ENCODE assay signal across 19 cellular contexts in the genomic region with DNA sequence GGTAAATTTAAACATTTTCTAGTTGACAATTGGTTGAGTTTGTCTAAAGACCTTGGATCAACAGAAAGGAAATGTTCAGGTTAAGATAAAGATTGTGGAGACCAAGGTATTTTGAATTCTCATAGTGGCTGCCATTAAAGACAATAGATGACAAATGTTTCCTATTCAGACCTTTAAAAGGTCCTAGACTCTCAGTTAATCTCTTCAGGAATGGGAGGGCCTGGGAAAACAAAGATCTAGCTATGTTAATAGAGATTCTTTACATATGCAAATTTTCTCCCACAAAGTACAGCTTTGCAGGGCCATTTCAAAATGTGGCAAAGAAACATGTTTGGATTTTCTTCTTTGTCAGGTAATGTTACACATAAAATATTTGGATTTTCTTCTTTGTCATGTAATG.
DNase-seq lines count a peak whose midpoint lies in the region; ATAC-seq, FAIRE-seq and TF ChIP-seq lines count a peak whose summit lies in the region.
"Had no signal": no experiment of that assay in that cellular context is flagged by ENCODE, and none has a peak within 500 bp of the region (broad histone marks: within the 10 kb centered on the region; RNA-seq: fewer than 3 reads in every experiment).

No MANE protein-coding gene starts in this region.

- H4K91ac ChIP-seq in H1 (replicated peaks; ENCODE audit: insufficient read length, low read length): no peak overlapping the region

- H3K27ac ChIP-seq in GM23338 (ENCODE audit: low read depth) (peak overlapping the region; percentile 97), HUES64 (ENCODE audit: low read depth, low read length) (peak overlapping the region; percentile 98; the same call in 1 of the 2 replicates), H1 (ENCODE audit: low read depth, low read length) (no peak overlapping the region), iPS DF 6.9 (ENCODE audit: low read length) (no peak overlapping the region), transverse colon (no peak overlapping the region)
- H3K27ac ChIP-seq: 22Rv1, BLaER1 had no signal

- CTCF ChIA-PET in H1 (lab: Charles Lee; ENCODE audit: partially characterized antibody): no interaction called here

- H3K9me3 Mint-ChIP-seq in GM23338: peaks cover 34% of the 10 kb centered on the region
- peaks cover 12% of the 10 kb centered on the region for H3K9me3 Mint-ChIP-seq in chondrocyte (ENCODE audit: low read depth)

- no peaks in the 10 kb centered on the region for H3K23me2 ChIP-seq in H1 (ENCODE audit: low read depth, low read length)

- no peak overlapping the region for H3K4me3 Mint-ChIP-seq in GM23338
- H3K4me3 Mint-ChIP-seq in chondrocyte (ENCODE audit: unreplicated experiment): no peak overlapping the region
- H3K4me3 Mint-ChIP-seq: CD8-positive, alpha-beta memory T cell had no signal

- H3K4me1 ChIP-seq in GM23338 (ENCODE audit: insufficient read depth): 0 out of 2 replicates have a peak, but pooled peaks cover 10% of the 10 kb centered on the region
- H3K4me1 ChIP-seq in HUES64 (ENCODE audit: insufficient read depth, low read length): peaks cover 12% of the 10 kb centered on the region; the same call in 1 of the 2 replicates
- H3K4me1 ChIP-seq in H1 (replicated peaks in 1 of 4; ENCODE audit: control insufficient read depth in 3 of 4, insufficient read depth in 4 of 4, low read length in 3 of 4): peaks cover 0 to 4% (median 2%) of the 10 kb centered on the region in 4 experiments; a peak in 2 of 7 replicates
- H3K4me1 ChIP-seq in iPS DF 6.9 (ENCODE audit: control insufficient read depth, insufficient read depth, low read length): no peaks in the 10 kb centered on the region
- H3K4me1 ChIP-seq in transverse colon: no peaks in the 10 kb centered on the region
- H3K4me1 ChIP-seq: BLaER1, Caco-2 had no signal

- TF ChIP-seq RAD21 in H1 (IDR thresholded peaks at IDR 0.05 in 1 of 2, conservative IDR thresholded peaks at IDR 0.05 in 1 of 2; ENCODE audit: low read depth in 2 of 2, low read length in 2 of 2): no peak

- FAIRE-seq in H1 (lab: Jason Lieb, UNC): no peak
- FAIRE-seq: GM19239, HTR-8/SVneo had no signal

- H3K56ac ChIP-seq in H1 (replicated peaks; ENCODE audit: insufficient read length, low read depth, low read length): no peak overlapping the region

- in situ Hi-C loops in transverse colon (cut with MboI; ENCODE audit: low pct_ligation_motif_present in 1 of 4, low pct_unique_long_range_greater_than_20kb in 1 of 4, low sequenced_read_pairs in 3 of 4): no loop called here

- H4K5ac ChIP-seq in H1 (ENCODE audit: insufficient read length, low read depth, low read length): no peak overlapping the region

- H3K27me3 Mint-ChIP-seq in GM23338 (ENCODE audit: insufficient read depth, low read depth, poor library complexity) (peaks cover 3% of the 10 kb centered on the region), chondrocyte (ENCODE audit: low read depth) (no peaks in the 10 kb centered on the region)
- H3K27me3 Mint-ChIP-seq: CD8-positive, alpha-beta memory T cell had no signal

- TF ChIP-seq CTCF in GM23338 (conservative IDR thresholded peaks at IDR 0.05; ENCODE audit: low read depth in 2 of 2) (no peak), H1 (IDR thresholded peaks at IDR 0.05; ENCODE audit: control extremely low read depth in 1 of 3, insufficient read depth in 1 of 3, low read depth in 1 of 3, low read length in 3 of 3) (no peak), chondrocyte (IDR thresholded peaks at IDR 0.05) (no peak), transverse colon (IDR thresholded peaks at IDR 0.05) (no peak)

- no peaks in the 10 kb centered on the region for H3K27me3 ChIP-seq in GM23338 (ENCODE audit: insufficient read depth)
- H3K27me3 ChIP-seq in HUES64 (ENCODE audit: insufficient read depth, low read length): no peaks in the 10 kb centered on the region
- no peaks in the 10 kb centered on the region for H3K27me3 ChIP-seq in H1 (replicated peaks in 1 of 4; ENCODE audit: control insufficient read depth in 3 of 4, extremely low read depth in 1 of 4, insufficient read depth in 3 of 4, low read length in 3 of 4)
- H3K27me3 ChIP-seq in iPS DF 6.9 (ENCODE audit: control insufficient read depth, insufficient read depth, low read length): no peaks in the 10 kb centered on the region
- no peaks in the 10 kb centered on the region for H3K27me3 ChIP-seq in transverse colon
- H3K27me3 ChIP-seq: BLaER1 had no signal

- H3K79me2 ChIP-seq in GM23338 (replicated peaks; ENCODE audit: insufficient read depth) (no peaks in the 10 kb centered on the region), H1 (ENCODE audit: control insufficient read depth in 1 of 2, insufficient read depth in 2 of 2, low read length in 2 of 2) (no peaks in the 10 kb centered on the region)

- ATAC-seq in GM23338: peak; percentile 57; the same call in 2 of the 3 replicates
- no peak for ATAC-seq in stimulated activated naive CD8-positive, alpha-beta T cell treated with anti-CD3 and anti-CD28 coated beads, Interleukin-15, Interleukin-2, amounts not matched to agents 100 U/mL and 50 U/mL, for 24 hours
- ATAC-seq in HG03135 (IDR thresholded peaks at IDR 0.05; ENCODE audit: unreplicated experiment): no peak

- no peaks in the 10 kb centered on the region for H3F3A ChIP-seq in GM23338 (replicated peaks; ENCODE audit: low read depth)

- no peak overlapping the region for H2BK15ac ChIP-seq in H1 (ENCODE audit: low read length)

- H3K4me2 ChIP-seq in GM23338: no peak overlapping the region
- H3K4me2 ChIP-seq in H1 (ENCODE audit: insufficient read depth in 1 of 2, low read depth in 2 of 2, low read length in 2 of 2): no peak overlapping the region
- H3K4me2 ChIP-seq: BLaER1 had no signal

- H3K18ac ChIP-seq in H1 (ENCODE audit: extremely low read depth, low read length): no peak overlapping the region

- intact Hi-C loops in transverse colon (cut with DNase I; ENCODE audit: low total_unique reads): no loop called here

- POLR2A ChIA-PET in H1 (lab: Charles Lee; ENCODE audit: partially characterized antibody): no interaction called here

- no peak overlapping the region for H3K4ac ChIP-seq in H1 (replicated peaks; ENCODE audit: insufficient read length, low read depth, low read length)

- no peak overlapping the region for H3K23ac ChIP-seq in H1 (ENCODE audit: insufficient read length)

- H2BK12ac ChIP-seq in H1 (ENCODE audit: low read depth, low read length): no peak overlapping the region

- H2BK120ac ChIP-seq in H1 (replicated peaks; ENCODE audit: low read depth, low read length): no peak overlapping the region

- H2AFZ ChIP-seq in GM23338 (no peak overlapping the region), H1 (ENCODE audit: low read length) (no peak overlapping the region)

- H2AK5ac ChIP-seq in H1 (ENCODE audit: low read depth, low read length): no peak overlapping the region

- peaks cover 7% of the 10 kb centered on the region; the same call in 1 of the 2 replicates for H3K9me2 ChIP-seq in GM23338 (ENCODE audit: insufficient read depth)

- H3K27ac Mint-ChIP-seq in GM23338 (peak overlapping the region; percentile 96), chondrocyte (ENCODE audit: unreplicated experiment) (no peak overlapping the region)
- H3K27ac Mint-ChIP-seq: CD8-positive, alpha-beta memory T cell had no signal

- no peak for TF ChIP-seq EP300 in H1 (IDR thresholded peaks at IDR 0.05; ENCODE audit: borderline replicate concordance in 1 of 2, low read depth in 2 of 2, low read length in 2 of 2)
- TF ChIP-seq EP300 in transverse colon (IDR thresholded peaks at IDR 0.05; ENCODE audit: low read depth): no peak

- H3K36me3 Mint-ChIP-seq in GM23338 (ENCODE audit: low read depth) (peaks cover 59% of the 10 kb centered on the region), chondrocyte (ENCODE audit: low read depth) (peaks cover 3% of the 10 kb centered on the region)
- H3K36me3 Mint-ChIP-seq: CD8-positive, alpha-beta memory T cell had no signal

- no peak overlapping the region for H4K8ac ChIP-seq in H1 (ENCODE audit: extremely low read depth, insufficient read depth, low read length)

- no peak overlapping the region for H3K4me3 ChIP-seq in GM23338
- no peak overlapping the region for H3K4me3 ChIP-seq in HUES64 (ENCODE audit: low read length)
- no peak overlapping the region; a peak in 1 of 8 replicates for H3K4me3 ChIP-seq in H1 (ENCODE audit: extremely low read depth in 1 of 4, insufficient read depth in 2 of 4, low read depth in 3 of 4, low read length in 4 of 4)
- no peak overlapping the region for H3K4me3 ChIP-seq in iPS DF 6.9 (ENCODE audit: low read length)
- no peak overlapping the region for H3K4me3 ChIP-seq in transverse colon
- H3K4me3 ChIP-seq: BLaER1 had no signal

- H4K20me1 ChIP-seq in GM23338 (replicated peaks; ENCODE audit: insufficient read depth): no peaks in the 10 kb centered on the region
- no peaks in the 10 kb centered on the region for H4K20me1 ChIP-seq in H1 (replicated peaks in 1 of 2; ENCODE audit: control insufficient read depth in 1 of 2, insufficient read depth in 2 of 2, low read length in 2 of 2)
- H4K20me1 ChIP-seq: BLaER1 had no signal

- H3K36me3 ChIP-seq in GM23338 (ENCODE audit: insufficient read depth) (no peaks in the 10 kb centered on the region), HUES64 (ENCODE audit: insufficient read depth, low read length) (no peaks in the 10 kb centered on the region), H1 (ENCODE audit: control insufficient read depth in 2 of 4, insufficient read depth in 4 of 4, low read length in 3 of 4) (no peaks in the 10 kb centered on the region; a peak in 1 of 8 replicates), iPS DF 6.9 (ENCODE audit: control insufficient read depth, insufficient read depth, low read length) (no peaks in the 10 kb centered on the region), transverse colon (no peaks in the 10 kb centered on the region)
- H3K36me3 ChIP-seq: BLaER1 had no signal

- H2BK20ac ChIP-seq in H1 (ENCODE audit: low read length): no peak overlapping the region

- no peaks in the 10 kb centered on the region for H3K79me1 ChIP-seq in H1 (ENCODE audit: low read depth, low read length)

- TF ChIP-seq POLR2A in H1 (IDR thresholded peaks at IDR 0.05; ENCODE audit: control extremely low read depth in 1 of 2, low read depth in 2 of 2, low read length in 2 of 2): no peak
- TF ChIP-seq POLR2A in transverse colon (IDR thresholded peaks at IDR 0.05): no peak

- H3K9ac ChIP-seq in HUES64 (ENCODE audit: low read depth, low read length) (no peak overlapping the region), H1 (replicated peaks in 1 of 4; ENCODE audit: extremely low read depth in 1 of 4, low read depth in 3 of 4, low read length in 3 of 4) (no peak overlapping the region)
- H3K9ac ChIP-seq: BLaER1 had no signal

- H3K14ac ChIP-seq in H1 (ENCODE audit: insufficient read length): no peak overlapping the region

- DNase-seq in GM23338 (ENCODE audit: low spot score) (peak; percentile 84), H1 (ENCODE audit: low read depth in 1 of 2, low spot score in 2 of 2) (peak in 1 of 2 experiments; percentile 1), iPS DF 6.9 (ENCODE audit: low read depth, low spot score) (peak; percentile 27), chondrocyte (ENCODE audit: low spot score) (no peak), transverse colon (no peak)
- no peak for DNase-seq in stimulated activated naive CD8-positive, alpha-beta T cell treated with anti-CD3 and anti-CD28 coated beads, Interleukin-15, Interleukin-2, amounts not matched to agents 100 U/mL and 50 U/mL, for 24 hours
- DNase-seq: AML-193; Caco-2; CD8-positive, alpha-beta memory T cell; DMS53; GF-D8; H7; IMR-90 had no signal

- H3K9me3 ChIP-seq in HUES64 (ENCODE audit: insufficient read depth, low read depth, low read length) (peaks cover 17% of the 10 kb centered on the region), H1 (ENCODE audit: insufficient read depth in 2 of 2, low read depth in 1 of 2, low read length in 1 of 2) (peaks cover 6 to 9% of the 10 kb centered on the region in 2 experiments; a peak in 3 of 4 replicates), iPS DF 6.9 (ENCODE audit: control insufficient read depth, insufficient read depth, low read length) (no peaks in the 10 kb centered on the region), transverse colon (no peaks in the 10 kb centered on the region)
- H3K9me3 ChIP-seq: BLaER1 had no signal

- 0 out of 2 replicates have a peak overlapping the region, but pooled peaks have one; percentile 71 for H2BK5ac ChIP-seq in H1 (ENCODE audit: low read depth, low read length)

- H3K4me1 Mint-ChIP-seq in GM23338 (peaks cover 22% of the 10 kb centered on the region), chondrocyte (ENCODE audit: low read depth) (no peaks in the 10 kb centered on the region)
- H3K4me1 Mint-ChIP-seq: CD8-positive, alpha-beta memory T cell had no signal

Comparison
In these comparisons a context has a peak if more than half of its experiments do, and no peak if none do; other contexts are left out.
1. DNase-seq: peak in GM23338 (single experiment) and iPS DF 6.9 (single experiment); none in stimulated activated naive CD8-positive, alpha-beta T cell treated with anti-CD3 and anti-CD28 coated beads, Interleukin-15, Interleukin-2, amounts not matched to agents 100 U/mL and 50 U/mL, for 24 hours (single experiment), chondrocyte (single experiment) and transverse colon (single experiment).
2. H3K27ac ChIP-seq: peak in GM23338 (single experiment) and HUES64 (single experiment); none in H1 (single experiment), iPS DF 6.9 (single experiment) and transverse colon (0 of 4).